In genomic region chr16:17196526-17196925, GRCh38 we compare ENCODE assay signal across 9 cellular contexts.
"Had no signal": no experiment of that assay in that cellular context is flagged by ENCODE, and none has a peak within 500 bp of the region (broad histone marks: within the 10 kb centered on the region; RNA-seq: fewer than 3 reads in every experiment).

No MANE protein-coding gene starts in this region.

- DNase-seq: GM23248, GOT3, H7, HFFc6, KBM-7 had no signal

- H3K27ac ChIP-seq: GM23248, KMS-11 had no signal

- H3K4me3 ChIP-seq: GM23248, HAP-1 had no signal

- H2AFZ ChIP-seq: GM23248 had no signal

- H3K4me3 Mint-ChIP-seq: HFFc6 had no signal

- H3K9me3 ChIP-seq: HAP-1 had no signal

- H3K9ac ChIP-seq: GM23248, KMS-11 had no signal

- H3K4me1 ChIP-seq: HAP-1 had no signal

- H3K4me2 ChIP-seq: KMS-11 had no signal

- FAIRE-seq: HTR-8/SVneo had no signal

- H3K27ac Mint-ChIP-seq: HFFc6 had no signal

- ATAC-seq: HCT116 had no signal

- H3K36me3 ChIP-seq: HAP-1 had no signal
